ENCODE assay signal across 1 cellular context in the genomic region with DNA sequence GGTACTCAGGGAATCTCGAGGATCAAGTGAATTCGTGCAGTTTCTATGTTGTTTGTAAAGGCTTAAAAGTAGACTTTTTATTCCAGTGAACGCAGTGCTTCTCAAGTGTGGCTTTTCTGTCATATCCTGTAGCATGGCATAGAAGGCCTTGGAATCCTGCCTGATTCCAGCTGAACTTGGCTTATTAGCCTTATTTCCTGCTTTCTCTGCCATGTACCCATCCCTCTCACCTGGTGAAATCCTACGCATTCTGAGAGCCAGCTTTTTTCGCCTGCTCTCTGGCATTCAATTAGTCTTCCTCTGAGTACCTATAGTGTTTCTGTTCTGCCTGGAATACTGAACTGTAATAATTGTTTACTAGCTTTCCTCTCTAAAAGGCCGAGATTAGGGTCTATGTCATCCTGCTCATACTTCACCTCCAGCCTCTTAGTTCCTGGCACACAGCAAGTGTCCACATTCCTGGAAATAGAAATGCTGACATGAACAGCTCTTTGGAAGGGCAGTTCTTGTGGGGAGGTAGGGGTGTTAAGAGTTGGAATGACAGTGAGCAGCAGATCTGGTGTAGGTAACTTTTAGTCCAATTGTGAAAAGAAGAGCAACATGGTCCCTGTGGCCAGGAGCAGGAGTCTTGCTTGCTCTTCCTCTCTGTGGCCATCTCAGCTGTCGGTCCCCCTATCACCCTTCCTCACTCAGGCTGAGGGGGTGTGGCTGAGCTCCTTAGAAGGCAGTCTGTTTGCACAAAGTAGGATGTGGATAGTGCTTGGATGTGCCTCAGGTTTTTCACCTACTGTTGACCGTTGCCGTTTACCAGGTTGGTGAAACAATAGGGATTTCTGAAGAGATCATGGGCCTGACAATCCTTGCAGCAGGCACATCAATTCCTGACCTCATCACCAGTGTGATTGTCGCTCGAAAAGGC.
TF ChIP-seq lines count a peak whose summit lies in the region.

No MANE protein-coding gene starts in this region.

TF ChIP-seq in HepG2, 621 proteins besides CTCF, POLR2A, EP300 and RAD21:
- TF ChIP-seq RBM22 (optimal IDR thresholded peaks at IDR 0.05; ENCODE audit: low read length) = peak; percentile 41
- TF ChIP-seq ARNT (IDR thresholded peaks at IDR 0.05) = no peak
- TF ChIP-seq POLR2G (IDR thresholded peaks at IDR 0.05; ENCODE audit: low read depth, low read length) = no peak
- no peak for TF ChIP-seq RNF219 (CRISPR knock-in tag; IDR thresholded peaks at IDR 0.05)
- no peak for TF ChIP-seq ZNF343 (CRISPR knock-in tag; IDR thresholded peaks at IDR 0.05)
- TF ChIP-seq MYC (CRISPR knock-in tag; IDR thresholded peaks at IDR 0.05; ENCODE audit: borderline replicate concordance) = no peak
- no peak for TF ChIP-seq ZBTB49 (CRISPR knock-in tag; IDR thresholded peaks at IDR 0.05; ENCODE audit: borderline replicate concordance)
TF ChIP-seq in HepG2: peak in this region for 1.
